15 cellular contexts compared by ENCODE assay signal in the genomic region with DNA sequence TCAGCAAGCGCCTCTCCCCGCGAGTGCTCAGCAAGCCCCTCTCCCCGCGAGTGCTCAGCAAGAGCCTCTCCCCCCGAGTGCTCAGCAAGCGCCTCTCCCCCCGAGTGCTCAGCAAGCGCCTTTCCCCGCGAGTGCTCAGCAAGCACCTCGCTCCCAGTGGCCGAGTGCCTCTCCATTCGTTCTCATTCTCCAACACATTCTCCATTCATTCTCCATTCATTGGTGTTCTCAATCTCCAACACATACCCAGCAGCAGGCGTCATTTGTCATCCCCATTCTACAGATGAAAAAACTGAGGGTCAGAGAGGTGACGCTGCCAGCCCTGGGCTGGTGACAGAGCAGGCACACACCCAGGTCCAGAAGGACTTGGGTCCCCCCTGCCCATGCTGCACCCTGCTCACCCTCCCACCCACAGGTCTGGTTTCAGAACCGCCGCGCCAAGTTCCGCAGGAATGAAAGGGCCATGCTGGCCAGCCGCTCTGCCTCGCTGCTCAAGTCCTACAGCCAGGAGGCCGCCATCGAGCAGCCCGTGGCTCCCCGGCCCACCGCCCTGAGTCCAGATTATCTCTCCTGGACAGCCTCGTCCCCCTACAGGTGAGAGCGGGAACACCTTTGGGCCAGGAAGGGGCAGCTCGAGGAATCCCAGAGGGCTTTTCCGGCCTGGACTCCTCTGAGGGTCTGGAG. TPM values are rescaled to one million over a fixed set of nuclear protein-coding genes. Genes with fewer than 3 reads are reported as not detected.
DNase-seq lines count a peak whose midpoint lies in the region; ATAC-seq and TF ChIP-seq lines count a peak whose summit lies in the region.
"Had no signal": no experiment of that assay in that cellular context is flagged by ENCODE, and none has a peak within 500 bp of the region (broad histone marks: within the 10 kb centered on the region; RNA-seq: fewer than 3 reads in every experiment).

No MANE protein-coding gene starts in this region.

- DNase-seq in AG04450 (ENCODE audit: low read depth, low spot score) (no peak), GM23338 (ENCODE audit: low spot score) (peak; percentile 91), iPS-NIHi7 (ENCODE audit: extremely low spot score) (peak; percentile 79), NCI-H510A treated with DMSO at 0.1 percent for 48 hours (lab: John Stamatoyannopoulos, UW) (no peak)
- DNase-seq in activated CD4-positive, alpha-beta T cell treated with anti-CD3 and anti-CD28 coated beads, Interleukin-2, amount 50 U/mL, for 48 hours = no peak
- DNase-seq: activated B cell treated with CpG ODN at 0.5 μM for 24 hours, foreskin melanocyte, NCI-H2171 had no signal

- peaks cover 9% of the 10 kb centered on the region for H3K27me3 Mint-ChIP-seq in GM23338 (ENCODE audit: insufficient read depth, low read depth, poor library complexity)

- no peak overlapping the region for H3K27ac Mint-ChIP-seq in GM23338
- H3K27ac Mint-ChIP-seq: activated B cell treated with CpG ODN at 0.5 μM for 24 hours, IgD-negative memory B cell had no signal

- peaks cover 8% of the 10 kb centered on the region; the same call in 2 of the 3 replicates for H3K4me1 Mint-ChIP-seq in GM23338
- H3K4me1 Mint-ChIP-seq: activated B cell treated with CpG ODN at 0.5 μM for 24 hours; central memory CD8-positive, alpha-beta T cell had no signal

- H3K36me3 Mint-ChIP-seq in GM23338 (ENCODE audit: low read depth) = no peaks in the 10 kb centered on the region

- no peak overlapping the region for H3K4me2 ChIP-seq in GM23338

- no peaks in the 10 kb centered on the region; the same call in 2 of the 3 replicates for H3K9me3 Mint-ChIP-seq in GM23338
- H3K9me3 Mint-ChIP-seq: activated B cell treated with CpG ODN at 0.5 μM for 24 hours; central memory CD8-positive, alpha-beta T cell had no signal

- POLR2A ChIA-PET in AG04450 (lab: Yijun Ruan, JAX) = no interaction called here

- H3K27ac ChIP-seq in AG04450 (ENCODE audit: low read depth, low read length) (no peak overlapping the region), GM23338 (ENCODE audit: low read depth) (no peak overlapping the region), VCaP (no peak overlapping the region)
- H3K27ac ChIP-seq: SJCRH30 had no signal

- H3K4me3 ChIP-seq in AG04450 (ENCODE audit: low read depth, low read length) (no peak overlapping the region), GM23338 (no peak overlapping the region)
- H3K4me3 ChIP-seq: lung, SJCRH30 had no signal

- H3K9me3 ChIP-seq in AG04450 (ENCODE audit: control insufficient read depth, insufficient read depth, low read length) = no peaks in the 10 kb centered on the region
- H3K9me3 ChIP-seq: SJCRH30 had no signal

- TF ChIP-seq CTCF in AG04450 (IDR thresholded peaks at IDR 0.05; ENCODE audit: low read depth, low read length) = peak; percentile 35
- peak; percentile 67 to 79 for TF ChIP-seq CTCF in GM23338 (conservative IDR thresholded peaks at IDR 0.05; ENCODE audit: low read depth in 2 of 2)
- peak; percentile 67 for TF ChIP-seq CTCF in VCaP (conservative IDR thresholded peaks at IDR 0.05)

- H3F3A ChIP-seq in GM23338 (replicated peaks; ENCODE audit: low read depth) = no peaks in the 10 kb centered on the region

- CTCF ChIA-PET in AG04450 (lab: Charles Lee) = interaction anchor here (1.6 kb wide), 1 partner anchor 78 kb away, joined by 5 read pairs; no protein-coding TSS in a partner anchor

- 0 out of 2 replicates have a peak overlapping the region, but pooled peaks have one; percentile 47 for H2AFZ ChIP-seq in GM23338

- no peaks in the 10 kb centered on the region for H3K27me3 ChIP-seq in AG04450 (ENCODE audit: control insufficient read depth, insufficient read depth, low read length)
- H3K27me3 ChIP-seq in GM23338 (ENCODE audit: insufficient read depth) = no peaks in the 10 kb centered on the region

- H4K20me1 ChIP-seq in GM23338 (replicated peaks; ENCODE audit: insufficient read depth) = no peaks in the 10 kb centered on the region

- H3K4me3 Mint-ChIP-seq in GM23338 = no peak overlapping the region; the same call in 2 of the 3 replicates
- H3K4me3 Mint-ChIP-seq: activated B cell treated with CpG ODN at 0.5 μM for 24 hours; central memory CD8-positive, alpha-beta T cell; IgD-negative memory B cell had no signal

- H3K9me2 ChIP-seq in GM23338 (ENCODE audit: insufficient read depth) = no peaks in the 10 kb centered on the region

- H3K79me2 ChIP-seq in GM23338 (replicated peaks; ENCODE audit: insufficient read depth) = no peaks in the 10 kb centered on the region

- no peaks in the 10 kb centered on the region for H3K36me3 ChIP-seq in GM23338 (ENCODE audit: insufficient read depth)
- H3K36me3 ChIP-seq: SJCRH30 had no signal

- no peaks in the 10 kb centered on the region for H3K4me1 ChIP-seq in GM23338 (ENCODE audit: insufficient read depth)
- H3K4me1 ChIP-seq: SJCRH30 had no signal

- ATAC-seq in GM23338 (peak; percentile 86), HG02642 (IDR thresholded peaks at IDR 0.05; ENCODE audit: poor library complexity, unreplicated experiment) (no peak), HG03442 (IDR thresholded peaks at IDR 0.05; ENCODE audit: unreplicated experiment) (no peak)

TF ChIP-seq in GM23338, 12 proteins besides CTCF, POLR2A, EP300 and RAD21:
- TF ChIP-seq ZNF331 (CRISPR knock-in tag; IDR thresholded peaks at IDR 0.05; ENCODE audit: low read depth) (no peak), JUNB (IDR thresholded peaks at IDR 0.05; ENCODE audit: unreplicated experiment) (no peak), EZH2 (IDR thresholded peaks at IDR 0.05; ENCODE audit: low read depth, unreplicated experiment) (no peak), EZH2phosphoT487 (IDR thresholded peaks at IDR 0.05; ENCODE audit: unreplicated experiment) (no peak), ETS1 (IDR thresholded peaks at IDR 0.05) (no peak), POLR2AphosphoS5 (IDR thresholded peaks at IDR 0.05; ENCODE audit: low read depth) (no peak), NANOG (IDR thresholded peaks at IDR 0.05; ENCODE audit: borderline replicate concordance) (no peak), CREB1 (CRISPR knock-in tag; IDR thresholded peaks at IDR 0.05; ENCODE audit: low read depth) (no peak), STAT1 (IDR thresholded peaks at IDR 0.05; ENCODE audit: unreplicated experiment) (no peak), ZNF114 (CRISPR knock-in tag; IDR thresholded peaks at IDR 0.05) (no peak)
- TF ChIP-seq, protein P1, sequence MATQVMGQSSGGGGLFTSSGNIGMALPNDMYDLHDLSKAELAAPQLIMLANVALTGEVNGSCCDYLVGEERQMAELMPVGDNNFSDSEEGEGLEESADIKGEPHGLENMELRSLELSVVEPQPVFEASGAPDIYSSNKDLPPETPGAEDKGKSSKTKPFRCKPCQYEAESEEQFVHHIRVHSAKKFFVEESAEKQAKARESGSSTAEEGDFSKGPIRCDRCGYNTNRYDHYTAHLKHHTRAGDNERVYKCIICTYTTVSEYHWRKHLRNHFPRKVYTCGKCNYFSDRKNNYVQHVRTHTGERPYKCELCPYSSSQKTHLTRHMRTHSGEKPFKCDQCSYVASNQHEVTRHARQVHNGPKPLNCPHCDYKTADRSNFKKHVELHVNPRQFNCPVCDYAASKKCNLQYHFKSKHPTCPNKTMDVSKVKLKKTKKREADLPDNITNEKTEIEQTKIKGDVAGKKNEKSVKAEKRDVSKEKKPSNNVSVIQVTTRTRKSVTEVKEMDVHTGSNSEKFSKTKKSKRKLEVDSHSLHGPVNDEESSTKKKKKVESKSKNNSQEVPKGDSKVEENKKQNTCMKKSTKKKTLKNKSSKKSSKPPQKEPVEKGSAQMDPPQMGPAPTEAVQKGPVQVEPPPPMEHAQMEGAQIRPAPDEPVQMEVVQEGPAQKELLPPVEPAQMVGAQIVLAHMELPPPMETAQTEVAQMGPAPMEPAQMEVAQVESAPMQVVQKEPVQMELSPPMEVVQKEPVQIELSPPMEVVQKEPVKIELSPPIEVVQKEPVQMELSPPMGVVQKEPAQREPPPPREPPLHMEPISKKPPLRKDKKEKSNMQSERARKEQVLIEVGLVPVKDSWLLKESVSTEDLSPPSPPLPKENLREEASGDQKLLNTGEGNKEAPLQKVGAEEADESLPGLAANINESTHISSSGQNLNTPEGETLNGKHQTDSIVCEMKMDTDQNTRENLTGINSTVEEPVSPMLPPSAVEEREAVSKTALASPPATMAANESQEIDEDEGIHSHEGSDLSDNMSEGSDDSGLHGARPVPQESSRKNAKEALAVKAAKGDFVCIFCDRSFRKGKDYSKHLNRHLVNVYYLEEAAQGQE (IDR thresholded peaks at IDR 0.05; ENCODE audit: unreplicated experiment) = no peak

RNA-seq across cellular contexts. Expression of gene PTGES, which starts 32.5 kb away (rescaled TPM):
- 17.0 and 21.4 TPM in 2 replicates for polyA plus RNA-seq in AG04450 (2011; rRNA removed)
- 14.2 and 19.9 TPM in 2 replicates for polyA minus RNA-seq in AG04450 (2011; rRNA and poly(A)+ RNA removed)
- total RNA-seq in GM23338 (2014; rRNA removed; shearing (Covaris generic)) = 3.6 and 3.9 TPM in 2 replicates
- 2.8 and 3.3 TPM in 2 replicates for polyA plus RNA-seq in GM23338 (2016; fragmentation: Nextera tagmentation; extraction: Ambion mirVana)
- total RNA-seq: activated B cell treated with CpG ODN at 0.5 μM for 24 hours had no signal
- polyA plus RNA-seq: IgD-negative memory B cell had no signal

RNA-seq across cellular contexts. Expression of gene PRRX2, which starts 54.9 kb away (rescaled TPM):
- 8.3 and 15.0 TPM in 2 replicates for polyA plus RNA-seq in AG04450 (2011; rRNA removed)
- polyA minus RNA-seq in AG04450 (2011; rRNA and poly(A)+ RNA removed) = 4.0 and 4.2 TPM in 2 replicates
- 4.5 and 8.3 TPM in 2 replicates for total RNA-seq in GM23338 (2014; rRNA removed; shearing (Covaris generic))
- 5.6 and 5.8 TPM in 2 replicates for polyA plus RNA-seq in GM23338 (2016; fragmentation: Nextera tagmentation; extraction: Ambion mirVana)
- total RNA-seq: activated B cell treated with CpG ODN at 0.5 μM for 24 hours had no signal
- polyA plus RNA-seq: IgD-negative memory B cell had no signal

Comparison
In these comparisons a context has a peak if more than half of its experiments do, and no peak if none do; other contexts are left out.
1. DNase-seq: peak in GM23338 (single experiment) and iPS-NIHi7 (single experiment); none in AG04450 (single experiment), NCI-H510A treated with DMSO at 0.1 percent for 48 hours (single experiment) and activated CD4-positive, alpha-beta T cell treated with anti-CD3 and anti-CD28 coated beads, Interleukin-2, amount 50 U/mL, for 48 hours (0 of 2).
2. Peak in every context shown above with its lines, with median percentiles within 50 percentile points of each other: CTCF ChIP-seq.